2 cellular contexts compared by ENCODE assay signal in the genomic region with DNA sequence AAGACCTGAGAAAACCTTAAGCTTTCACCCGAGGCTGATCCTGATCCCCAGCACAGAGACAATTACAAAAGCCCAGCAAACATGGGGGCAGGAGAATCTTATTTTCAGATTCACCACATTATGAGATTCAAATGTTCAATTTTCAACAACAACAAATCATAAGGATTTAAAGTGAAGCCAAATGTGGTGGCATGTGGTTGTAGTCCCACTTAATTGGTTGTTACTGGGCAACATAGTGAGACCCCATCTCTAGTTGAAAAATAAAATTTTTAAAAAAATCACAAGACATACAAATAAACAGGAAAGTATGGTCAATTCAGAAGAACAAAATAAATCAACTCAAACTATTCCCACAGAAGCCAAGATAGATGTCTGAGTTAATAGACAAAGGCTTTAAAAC.
A peak's percentile ranks its signal among the peaks of the same experiment; 100 is the strongest.
TF ChIP-seq lines count a peak whose summit lies in the region.

No MANE protein-coding gene starts in this region.

TF ChIP-seq in WTC11, 78 proteins besides CTCF, POLR2A, EP300 and RAD21:
- no peak for TF ChIP-seq JUN (CRISPR knock-in tag; IDR thresholded peaks at IDR 0.05)
- peak; percentile 47; the same call in 1 of the 2 replicates for TF ChIP-seq ZNF121 (CRISPR knock-in tag; IDR thresholded peaks at IDR 0.05)
- TF ChIP-seq, protein P1, sequence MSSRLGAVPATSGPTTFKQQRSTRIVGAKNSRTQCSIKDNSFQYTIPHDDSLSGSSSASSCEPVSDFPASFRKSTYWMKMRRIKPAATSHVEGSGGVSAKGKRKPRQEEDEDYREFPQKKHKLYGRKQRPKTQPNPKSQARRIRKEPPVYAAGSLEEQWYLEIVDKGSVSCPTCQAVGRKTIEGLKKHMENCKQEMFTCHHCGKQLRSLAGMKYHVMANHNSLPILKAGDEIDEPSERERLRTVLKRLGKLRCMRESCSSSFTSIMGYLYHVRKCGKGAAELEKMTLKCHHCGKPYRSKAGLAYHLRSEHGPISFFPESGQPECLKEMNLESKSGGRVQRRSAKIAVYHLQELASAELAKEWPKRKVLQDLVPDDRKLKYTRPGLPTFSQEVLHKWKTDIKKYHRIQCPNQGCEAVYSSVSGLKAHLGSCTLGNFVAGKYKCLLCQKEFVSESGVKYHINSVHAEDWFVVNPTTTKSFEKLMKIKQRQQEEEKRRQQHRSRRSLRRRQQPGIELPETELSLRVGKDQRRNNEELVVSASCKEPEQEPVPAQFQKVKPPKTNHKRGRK (CRISPR knock-in tag; IDR thresholded peaks at IDR 0.05; ENCODE audit: borderline replicate concordance): no peak

TF ChIP-seq in K562, 482 proteins besides CTCF, POLR2A, EP300 and RAD21:
- TF ChIP-seq, protein P2, sequence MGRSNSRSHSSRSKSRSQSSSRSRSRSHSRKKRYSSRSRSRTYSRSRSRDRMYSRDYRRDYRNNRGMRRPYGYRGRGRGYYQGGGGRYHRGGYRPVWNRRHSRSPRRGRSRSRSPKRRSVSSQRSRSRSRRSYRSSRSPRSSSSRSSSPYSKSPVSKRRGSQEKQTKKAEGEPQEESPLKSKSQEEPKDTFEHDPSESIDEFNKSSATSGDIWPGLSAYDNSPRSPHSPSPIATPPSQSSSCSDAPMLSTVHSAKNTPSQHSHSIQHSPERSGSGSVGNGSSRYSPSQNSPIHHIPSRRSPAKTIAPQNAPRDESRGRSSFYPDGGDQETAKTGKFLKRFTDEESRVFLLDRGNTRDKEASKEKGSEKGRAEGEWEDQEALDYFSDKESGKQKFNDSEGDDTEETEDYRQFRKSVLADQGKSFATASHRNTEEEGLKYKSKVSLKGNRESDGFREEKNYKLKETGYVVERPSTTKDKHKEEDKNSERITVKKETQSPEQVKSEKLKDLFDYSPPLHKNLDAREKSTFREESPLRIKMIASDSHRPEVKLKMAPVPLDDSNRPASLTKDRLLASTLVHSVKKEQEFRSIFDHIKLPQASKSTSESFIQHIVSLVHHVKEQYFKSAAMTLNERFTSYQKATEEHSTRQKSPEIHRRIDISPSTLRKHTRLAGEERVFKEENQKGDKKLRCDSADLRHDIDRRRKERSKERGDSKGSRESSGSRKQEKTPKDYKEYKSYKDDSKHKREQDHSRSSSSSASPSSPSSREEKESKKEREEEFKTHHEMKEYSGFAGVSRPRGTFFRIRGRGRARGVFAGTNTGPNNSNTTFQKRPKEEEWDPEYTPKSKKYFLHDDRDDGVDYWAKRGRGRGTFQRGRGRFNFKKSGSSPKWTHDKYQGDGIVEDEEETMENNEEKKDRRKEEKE (IDR thresholded peaks at IDR 0.05; ENCODE audit: borderline replicate concordance in 1 of 2, control insufficient read depth in 1 of 2, low read depth in 2 of 2, low read length in 1 of 2): no peak
- TF ChIP-seq RBM25 (IDR thresholded peaks at IDR 0.05; ENCODE audit: low read depth, low read length, severe bottlenecking) (peak; percentile 48), HNRNPK (IDR thresholded peaks at IDR 0.05; ENCODE audit: low read depth, low read length, poor library complexity, severe bottlenecking) (no peak), ZNF121 (CRISPR knock-in tag; conservative IDR thresholded peaks at IDR 0.05) (peak; percentile 85), THAP12 (CRISPR knock-in tag; IDR thresholded peaks at IDR 0.05) (no peak)
